ENCODE assay signal across 8 cellular contexts in the genomic region with DNA sequence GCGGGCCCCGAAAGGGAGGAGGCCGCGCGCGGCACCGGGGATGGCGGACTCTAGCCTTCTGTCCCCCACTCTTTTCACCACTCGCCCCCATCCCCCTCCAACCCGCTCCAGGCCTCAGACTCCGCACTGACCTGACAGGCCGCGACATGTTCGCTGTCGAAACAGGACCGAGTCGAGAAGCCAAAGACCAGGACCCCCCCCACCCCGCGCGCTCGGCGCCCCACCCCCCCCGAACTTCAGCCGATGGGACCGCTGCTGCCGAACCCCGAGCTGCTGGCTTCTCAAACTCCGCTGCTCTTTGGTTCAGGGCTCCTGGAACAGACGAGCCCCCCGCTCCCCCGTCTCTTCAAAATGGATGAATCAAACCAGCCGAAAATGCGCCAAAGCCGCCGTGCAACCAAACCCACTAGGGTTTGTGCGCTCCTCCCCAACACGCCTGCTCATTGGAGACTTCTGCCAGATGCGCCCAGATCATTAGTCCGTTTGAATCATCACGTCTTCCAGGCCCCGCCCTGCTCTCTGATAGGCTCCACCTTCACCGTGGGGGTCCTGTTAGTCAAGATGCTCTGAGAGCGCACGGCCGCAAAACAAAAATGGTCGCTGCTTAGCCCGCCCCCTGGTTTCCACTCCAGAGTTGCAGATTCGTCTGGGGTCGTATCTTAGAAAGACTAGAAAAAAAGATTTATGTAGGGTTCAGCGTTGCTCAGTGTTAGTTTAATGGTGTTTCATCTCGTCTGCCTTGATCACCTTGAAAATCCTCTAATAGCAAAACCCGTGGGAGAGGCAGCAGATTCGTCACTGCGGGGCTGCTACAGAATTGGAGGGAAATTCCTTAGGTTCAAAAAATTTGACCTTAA. TPM values are rescaled to one million over a fixed set of nuclear protein-coding genes. Genes with fewer than 3 reads are reported as not detected.
DNase-seq lines count a peak whose midpoint lies in the region; ATAC-seq and TF ChIP-seq lines count a peak whose summit lies in the region.

A gene with protein sequence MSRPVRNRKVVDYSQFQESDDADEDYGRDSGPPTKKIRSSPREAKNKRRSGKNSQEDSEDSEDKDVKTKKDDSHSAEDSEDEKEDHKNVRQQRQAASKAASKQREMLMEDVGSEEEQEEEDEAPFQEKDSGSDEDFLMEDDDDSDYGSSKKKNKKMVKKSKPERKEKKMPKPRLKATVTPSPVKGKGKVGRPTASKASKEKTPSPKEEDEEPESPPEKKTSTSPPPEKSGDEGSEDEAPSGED (minus strand): TSS at position 357 of the 857 bp plus-strand sequence. CDS start 209 bp downstream, at position 148.

- ATAC-seq in GM23338 (peak; percentile 76), naive B cell (ENCODE audit: low read depth in 2 of 2) (peak; percentile 76)
- peak; percentile 94 for ATAC-seq in stimulated activated memory B cell treated with anti-CD40 and anti-IgM and Interleukin-4, amounts not matched to agents 10 μg/mL and 1 μg/mL and 100 μg/mL, for 72 hours

- peak within 1 kb of the TSS; percentile 21; the same call in 1 of the 2 replicates for H2AFZ ChIP-seq in GM23338

- TF ChIP-seq CTCF in DOHH2 (IDR thresholded peaks at IDR 0.05; ENCODE audit: low read depth, low read length, poor library complexity, severe bottlenecking) (no peak), GM23338 (conservative IDR thresholded peaks at IDR 0.05; ENCODE audit: low read depth in 2 of 2) (0 out of 4 replicates have a peak, but pooled peaks of 1 of the 2 experiments have one; percentile 8)

- H3K9me3 Mint-ChIP-seq in GM23338 (no peaks in the 10 kb centered on the region), naive B cell (no peaks in the 10 kb centered on the region)
- no peaks in the 10 kb centered on the region for H3K9me3 Mint-ChIP-seq in stimulated activated memory B cell treated with anti-CD40 and anti-IgM and Interleukin-4, amounts not matched to agents 10 μg/mL and 1 μg/mL and 100 μg/mL, for 72 hours

- H3K36me3 ChIP-seq in DOHH2 (ENCODE audit: control insufficient read depth, low read length), result peaks cover 43% of the 10 kb centered on the region
- no peaks in the 10 kb centered on the region for H3K36me3 ChIP-seq in GM23338 (ENCODE audit: insufficient read depth)

- H3K79me2 ChIP-seq in DOHH2 (ENCODE audit: control insufficient read depth, low read length) (peaks cover 50% of the 10 kb centered on the region), GM23338 (replicated peaks; ENCODE audit: insufficient read depth) (peaks cover 42% of the 10 kb centered on the region)

- no peaks in the 10 kb centered on the region for H3K9me3 ChIP-seq in DOHH2 (ENCODE audit: control insufficient read depth, insufficient read depth, low read length)

- H3K4me2 ChIP-seq in DOHH2 (ENCODE audit: low read length) (peak within 1 kb of the TSS; percentile 98), GM23338 (peak within 1 kb of the TSS; percentile 84)

- H3K4me1 ChIP-seq in DOHH2 (ENCODE audit: control insufficient read depth, low read length), result peaks cover 43% of the 10 kb centered on the region
- H3K4me1 ChIP-seq in GM23338 (ENCODE audit: insufficient read depth), result peaks cover 26% of the 10 kb centered on the region

- H3F3A ChIP-seq in DOHH2 (ENCODE audit: control insufficient read depth, insufficient read depth) (peaks cover 30% of the 10 kb centered on the region), GM23338 (replicated peaks; ENCODE audit: low read depth) (no peaks in the 10 kb centered on the region)

- H3K4me3 ChIP-seq in DOHH2 (ENCODE audit: low read length) (peak within 1 kb of the TSS; percentile 89), GM23338 (peak within 1 kb of the TSS; percentile 89)

- peak within 1 kb of the TSS; percentile 100 for H3K27ac Mint-ChIP-seq in GM23338
- H3K27ac Mint-ChIP-seq in naive B cell, result peak within 1 kb of the TSS; percentile 98 to 100 (median 99)
- H3K27ac Mint-ChIP-seq in stimulated activated memory B cell treated with anti-CD40 and anti-IgM and Interleukin-4, amounts not matched to agents 10 μg/mL and 1 μg/mL and 100 μg/mL, for 72 hours, result peak within 1 kb of the TSS; percentile 93

- H3K36me3 Mint-ChIP-seq in GM23338 (ENCODE audit: low read depth) (peaks cover 30% of the 10 kb centered on the region), naive B cell (peaks cover 0 to 8% of the 10 kb centered on the region in 2 donors)
- H3K36me3 Mint-ChIP-seq in stimulated activated memory B cell treated with anti-CD40 and anti-IgM and Interleukin-4, amounts not matched to agents 10 μg/mL and 1 μg/mL and 100 μg/mL, for 72 hours, result peaks cover 13% of the 10 kb centered on the region

- peaks cover 10% of the 10 kb centered on the region for H3K27me3 Mint-ChIP-seq in GM23338 (ENCODE audit: insufficient read depth, low read depth, poor library complexity)
- no peaks in the 10 kb centered on the region for H3K27me3 Mint-ChIP-seq in naive B cell
- no peaks in the 10 kb centered on the region for H3K27me3 Mint-ChIP-seq in stimulated activated memory B cell treated with anti-CD40 and anti-IgM and Interleukin-4, amounts not matched to agents 10 μg/mL and 1 μg/mL and 100 μg/mL, for 72 hours

- DNase-seq in GM23338 (ENCODE audit: low spot score) (peak; percentile 99), LHCN-M2 (ENCODE audit: low read depth) (peak; percentile 100), RPMI8226 (peak; percentile 99), fibroblast of gingiva (ENCODE audit: low read depth) (peak; percentile 100), naive B cell (peak; percentile 97)
- DNase-seq in activated T-helper 1 cell treated with anti-CD3 and anti-CD28 coated beads, Interleukin-2, amount 50 U/mL, for 16 hours (ENCODE audit: low read depth in 1 of 2, low spot score in 1 of 2), result peak; percentile 91 to 92

- H3K4me3 Mint-ChIP-seq in GM23338 (peak within 1 kb of the TSS; percentile 99), naive B cell (peak within 1 kb of the TSS; percentile 89 to 100 (median 96))
- peak within 1 kb of the TSS; percentile 98 for H3K4me3 Mint-ChIP-seq in stimulated activated memory B cell treated with anti-CD40 and anti-IgM and Interleukin-4, amounts not matched to agents 10 μg/mL and 1 μg/mL and 100 μg/mL, for 72 hours

- peaks cover 31% of the 10 kb centered on the region for H3K4me1 Mint-ChIP-seq in GM23338
- peaks cover 15 to 46% (median 34%) of the 10 kb centered on the region in 3 donors for H3K4me1 Mint-ChIP-seq in naive B cell
- H3K4me1 Mint-ChIP-seq in stimulated activated memory B cell treated with anti-CD40 and anti-IgM and Interleukin-4, amounts not matched to agents 10 μg/mL and 1 μg/mL and 100 μg/mL, for 72 hours, result peaks cover 24% of the 10 kb centered on the region

- H3K27ac ChIP-seq in DOHH2 (ENCODE audit: low read depth, low read length), result peak within 1 kb of the TSS; percentile 73
- H3K27ac ChIP-seq in GM23338 (ENCODE audit: low read depth), result peak within 1 kb of the TSS; percentile 87

- no peaks in the 10 kb centered on the region for H3K9me2 ChIP-seq in DOHH2 (replicated peaks; ENCODE audit: control insufficient read depth, low read length)
- no peaks in the 10 kb centered on the region for H3K9me2 ChIP-seq in GM23338 (ENCODE audit: insufficient read depth)

- H3K27me3 ChIP-seq in DOHH2 (ENCODE audit: control insufficient read depth, low read length) (no peaks in the 10 kb centered on the region), GM23338 (ENCODE audit: insufficient read depth) (no peaks in the 10 kb centered on the region)

- H4K20me1 ChIP-seq in DOHH2 (ENCODE audit: control insufficient read depth, insufficient read depth, low read depth, low read length) (peaks cover 37% of the 10 kb centered on the region), GM23338 (replicated peaks; ENCODE audit: insufficient read depth) (peaks cover 32% of the 10 kb centered on the region)

TF ChIP-seq in GM23338, 12 proteins besides CTCF, POLR2A, EP300 and RAD21 (continues in another document):
- TF ChIP-seq CREB1 (CRISPR knock-in tag; IDR thresholded peaks at IDR 0.05; ENCODE audit: low read depth), result peak; percentile 86

RNA-seq across cellular contexts. Expression of the gene that starts here (rescaled TPM):
- 296 and 307 TPM in 2 replicates for total RNA-seq in GM23338 (2014; rRNA removed; shearing (Covaris generic))
- 239 and 255 TPM in 2 replicates for polyA plus RNA-seq in GM23338 (2016; fragmentation: Nextera tagmentation; extraction: Ambion mirVana)
- total RNA-seq in LHCN-M2 (2014; rRNA removed), result 154 and 175 TPM in 2 replicates
- 68.3 TPM for polyA plus RNA-seq in LHCN-M2 (2012)
- polyA plus RNA-seq in naive B cell (ENCODE audit: low read depth in 6 of 6), result 10 to 100 TPM in 5 of 6 donors, 1 to 10 TPM in 1; 4.9 to 18.9 (median 16.2) TPM

Comparison
In these comparisons a context has a peak if more than half of its experiments do, and no peak if none do; other contexts are left out.
1. Peak in every context shown above with its lines: DNase-seq, ATAC-seq, H3K4me3 ChIP-seq and H3K27ac ChIP-seq.
2. RNA of the gene that starts here (polyA plus RNA-seq): 239 to 255 TPM in GM23338; 4.9 to 18.9 TPM in naive B cell; every median in the first group is over 10 times any median in the second.